In the genomic region with DNA sequence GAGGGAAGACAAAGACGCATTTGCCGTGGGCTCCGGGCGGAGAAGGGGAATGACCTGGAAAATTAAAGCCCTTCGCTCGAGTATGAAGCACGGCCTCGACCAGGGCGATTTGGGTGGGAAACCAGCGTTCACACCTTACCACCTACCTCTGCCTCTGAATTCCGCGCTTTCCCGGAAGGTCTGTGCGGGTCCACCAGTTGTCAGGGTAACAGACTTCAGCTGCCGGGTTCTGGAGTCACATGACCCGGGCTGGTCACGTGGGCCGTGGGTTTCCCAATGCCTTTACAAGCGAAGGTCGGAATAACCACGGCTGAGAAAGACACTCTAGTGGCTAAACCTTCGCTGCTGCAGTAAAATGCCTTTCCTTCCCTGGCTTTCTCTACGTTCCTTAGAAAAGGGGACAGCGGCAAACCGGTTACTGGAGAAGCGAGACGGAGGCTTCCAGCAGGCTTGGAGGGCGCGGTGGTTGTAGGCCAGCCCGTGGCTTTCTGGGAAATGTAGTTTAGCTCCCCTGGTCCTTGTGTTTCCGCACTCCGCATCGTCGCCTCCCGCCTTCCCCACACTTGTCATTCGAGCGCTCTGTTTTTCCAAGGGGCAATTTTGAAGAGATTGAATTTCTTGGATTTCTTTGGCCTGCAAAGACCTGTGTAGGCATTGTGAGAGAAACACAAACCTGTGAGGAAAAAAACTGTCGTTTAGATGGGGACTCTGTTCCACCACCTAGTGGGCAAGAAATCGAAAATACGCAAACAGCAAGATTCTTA, we compare ENCODE assay signal across 8 cellular contexts. TPM values are rescaled to one million over a fixed set of nuclear protein-coding genes. Genes with fewer than 3 reads are reported as not detected.
DNase-seq lines count a peak whose midpoint lies in the region; ATAC-seq and TF ChIP-seq lines count a peak whose summit lies in the region.

A gene with protein sequence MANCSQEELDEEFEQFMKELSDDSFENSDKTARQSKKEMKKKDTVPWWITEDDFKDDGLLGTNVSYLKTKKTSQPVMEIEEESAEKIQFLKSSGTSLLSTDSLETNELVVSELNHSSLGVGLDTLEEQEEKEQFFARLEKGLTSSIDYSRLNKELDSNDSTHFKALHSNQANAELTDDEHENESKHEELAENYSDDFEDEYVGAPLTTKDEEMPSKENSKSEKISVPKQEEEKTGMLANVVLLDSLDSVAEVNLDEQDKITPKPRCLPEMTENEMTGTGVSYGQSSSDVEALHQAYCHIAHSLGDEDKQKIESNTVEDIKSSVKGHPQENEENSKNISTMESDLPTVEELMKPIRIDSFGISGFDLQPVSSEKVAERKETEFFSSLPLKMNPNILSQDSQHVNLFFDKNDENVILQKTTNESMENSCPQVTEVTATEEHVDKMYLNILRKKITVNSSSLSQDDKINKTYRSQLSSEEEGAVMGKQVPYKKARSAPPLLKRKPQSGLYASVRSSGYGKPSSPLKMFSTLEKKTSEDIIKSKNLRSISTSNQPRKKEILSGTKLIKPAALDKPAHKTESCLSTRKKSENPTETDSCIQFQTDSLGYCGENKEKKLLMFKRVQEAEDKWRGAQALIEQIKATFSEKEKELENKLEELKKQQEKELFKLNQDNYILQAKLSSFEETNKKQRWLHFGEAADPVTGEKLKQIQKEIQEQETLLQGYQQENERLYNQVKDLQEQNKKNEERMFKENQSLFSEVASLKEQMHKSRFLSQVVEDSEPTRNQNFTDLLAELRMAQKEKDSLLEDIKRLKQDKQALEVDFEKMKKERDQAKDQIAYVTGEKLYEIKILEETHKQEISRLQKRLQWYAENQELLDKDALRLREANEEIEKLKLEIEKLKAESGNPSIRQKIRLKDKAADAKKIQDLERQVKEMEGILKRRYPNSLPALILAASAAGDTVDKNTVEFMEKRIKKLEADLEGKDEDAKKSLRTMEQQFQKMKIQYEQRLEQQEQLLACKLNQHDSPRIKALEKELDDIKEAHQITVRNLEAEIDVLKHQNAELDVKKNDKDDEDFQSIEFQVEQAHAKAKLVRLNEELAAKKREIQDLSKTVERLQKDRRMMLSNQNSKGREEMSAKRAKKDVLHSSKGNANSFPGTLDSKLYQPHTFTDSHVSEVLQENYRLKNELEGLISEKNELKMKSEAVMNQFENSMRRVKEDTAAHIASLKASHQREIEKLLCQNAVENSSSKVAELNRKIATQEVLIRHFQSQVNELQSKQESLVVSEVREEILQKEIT (N-terminal part only) (minus strand): TSS at position 210 of the 764 bp plus-strand sequence. CDS start 1,250 bp downstream, outside the sequence.

- WGBS in aorta, 2 donors: 0% methylated on average over 40 of the region's 40 CpGs

- peak; percentile 35 for TF ChIP-seq CTCF in GM13976 (IDR thresholded peaks at IDR 0.05; ENCODE audit: borderline replicate concordance, control extremely low read depth, extremely low read depth, insufficient read depth, missing control alignments)

- H3K4me3 ChIP-seq in rectal smooth muscle tissue (ENCODE audit: low read length) (peak within 1 kb of the TSS; percentile 92), aorta (ENCODE audit: low read length in 2 of 2) (peak within 1 kb of the TSS; percentile 42 to 56)

- H3K36me3 ChIP-seq in rectal smooth muscle tissue (ENCODE audit: control insufficient read depth, insufficient read depth, low read length) (no peaks in the 10 kb centered on the region), aorta (ENCODE audit: control insufficient read depth in 1 of 2, insufficient read depth in 2 of 2, low read length in 1 of 2) (no peaks in the 10 kb centered on the region)

- H3K9me3 ChIP-seq in aorta (ENCODE audit: control insufficient read depth, low read length): no peaks in the 10 kb centered on the region

- H3K27ac ChIP-seq in rectal smooth muscle tissue (ENCODE audit: low read depth, low read length) (peak within 1 kb of the TSS; percentile 70), aorta (ENCODE audit: low read depth in 1 of 2, low read length in 2 of 2) (peak within 1 kb of the TSS in 1 of 2 donors; percentile 73)

- no peaks in the 10 kb centered on the region for H3K27me3 ChIP-seq in rectal smooth muscle tissue (ENCODE audit: control insufficient read depth, insufficient read depth, low read length)
- H3K27me3 ChIP-seq in aorta (ENCODE audit: control insufficient read depth in 1 of 2, insufficient read depth in 2 of 2, low read length in 1 of 2): no peaks in the 10 kb centered on the region

- in situ Hi-C loops in GM13976 (cut with MboI; ENCODE audit: low sequenced_read_pairs, unreplicated experiment): loop anchor here (25.0 kb wide), 1 partner anchor 615 kb away; no protein-coding TSS in a partner anchor

- DNase-seq in GM13976 (ENCODE audit: low spot score) (peak; percentile 79), NCI-H146 (lab: John Stamatoyannopoulos, UW) (peak; percentile 89), T-helper 1 cell (peak; percentile 72 to 86 (median 83)), anterior cingulate cortex (lab: John Stamatoyannopoulos, UW) (peak; percentile 44 to 100 (median 93)), hepatic stellate cell (ENCODE audit: low spot score) (peak; percentile 72), aorta (peak; percentile 95 to 98)

- ATAC-seq in HG02870 (IDR thresholded peaks at IDR 0.05; ENCODE audit: unreplicated experiment): peak; percentile 98
- peak; percentile 97 for ATAC-seq in aorta (ENCODE audit: low FRiP score)

- H3K4me1 ChIP-seq in rectal smooth muscle tissue (ENCODE audit: control insufficient read depth, insufficient read depth, low read length): no peaks in the 10 kb centered on the region
- peaks cover 0 to 3% of the 10 kb centered on the region in 2 donors for H3K4me1 ChIP-seq in aorta (ENCODE audit: control insufficient read depth in 1 of 2, insufficient read depth in 2 of 2, low read length in 2 of 2)

- intact Hi-C loops in aorta (cut with DNase I): loop anchor here (5.0 kb wide), 3 partner anchors 370 to 1450 kb away; a partner anchor contains a TSS

- H3K9ac ChIP-seq in rectal smooth muscle tissue (ENCODE audit: low read length): peak within 1 kb of the TSS; percentile 37

RNA-seq across cellular contexts. Expression of the gene that starts here (rescaled TPM):
- total RNA-seq in aorta: 10 to 100 TPM in 1 of 2 donors, 1 to 10 TPM in 1; 8.5 to 14.3 TPM
- 10 to 100 TPM in 1 of 2 donors, 1 to 10 TPM in 1; 4.5 to 10.2 TPM for polyA plus RNA-seq in aorta
